ENCODE assay signal across 8 cellular contexts in genomic region chr22:31451709-31452571, GRCh38. TPM values are rescaled to one million over a fixed set of nuclear protein-coding genes. Genes with fewer than 3 reads are reported as not detected.
DNase-seq lines count a peak whose midpoint lies in the region; ATAC-seq and TF ChIP-seq lines count a peak whose summit lies in the region.

No MANE protein-coding gene starts in this region.

- peaks cover 57% of the 10 kb centered on the region for H3K36me3 Mint-ChIP-seq in nephron (ENCODE audit: low read depth)

- no peak for TF ChIP-seq POLR2A in GM18505 (IDR thresholded peaks at IDR 0.05; ENCODE audit: borderline replicate concordance, extremely low read depth, insufficient read depth, insufficient read length)

- peaks cover 8% of the 10 kb centered on the region for H3K4me1 Mint-ChIP-seq in nephron

- H3K9me3 Mint-ChIP-seq in nephron, result no peaks in the 10 kb centered on the region

- TF ChIP-seq CTCF in nephron (IDR thresholded peaks at IDR 0.05; ENCODE audit: unreplicated experiment in 3 of 3), result peak; percentile 17 to 31 (median 25)

- H3K27ac Mint-ChIP-seq in nephron, result no peak overlapping the region

- no peaks in the 10 kb centered on the region for H3K27me3 Mint-ChIP-seq in nephron (ENCODE audit: low read depth)

- peak; percentile 43 to 45 for DNase-seq in AML-193 (lab: John Stamatoyannopoulos, UW)
- DNase-seq in GDM1 (lab: John Stamatoyannopoulos, UW), result peak; percentile 12
- DNase-seq in NCI-H460 (ENCODE audit: extremely low read depth, low read depth), result peak; percentile 33
- peak; percentile 25 for DNase-seq in central memory CD4-positive, alpha-beta T cell
- no peak for DNase-seq in hippocampal formation (lab: John Stamatoyannopoulos, UW)
- no peak for DNase-seq in NCI-H128 (lab: John Stamatoyannopoulos, UW; ENCODE audit: unreplicated experiment)

- H3K4me3 Mint-ChIP-seq in nephron, result no peak overlapping the region

- no peak for ATAC-seq in GM18505 (IDR thresholded peaks at IDR 0.05; ENCODE audit: unreplicated experiment)

RNA-seq across cellular contexts. Expression of gene EIF4ENIF1, which starts 37.7 kb away (rescaled TPM):
- total RNA-seq in NCI-H460 (2014; rRNA removed; shearing (Covaris generic)), result 7.8 and 8.2 TPM in 2 replicates
- 9.6 and 17.7 TPM in 2 replicates for polyA plus RNA-seq in NCI-H460 (2014; cell fraction: nucleus; rRNA removed)

RNA-seq across cellular contexts. Expression of gene SFI1, which starts 44.4 kb away (rescaled TPM):
- 10.5 and 11.8 TPM in 2 replicates for total RNA-seq in NCI-H460 (2014; rRNA removed; shearing (Covaris generic))
- 62.2 and 65.3 TPM in 2 replicates for polyA plus RNA-seq in NCI-H460 (2014; cell fraction: nucleus; rRNA removed)

RNA-seq across cellular contexts. Expression of gene DRG1, which starts 52.5 kb away (rescaled TPM):
- 88.2 and 93.2 TPM in 2 replicates for total RNA-seq in NCI-H460 (2014; rRNA removed; shearing (Covaris generic))
- 58.3 and 62.2 TPM in 2 replicates for polyA plus RNA-seq in NCI-H460 (2014; cell fraction: nucleus; rRNA removed)

Comparison
In these comparisons a context has a peak if more than half of its experiments do, and no peak if none do; other contexts are left out.
1. DNase-seq: peak in AML-193 (2 of 2), GDM1 (single experiment), NCI-H460 (single experiment) and central memory CD4-positive, alpha-beta T cell (single experiment); none in hippocampal formation (0 of 2) and NCI-H128 (single experiment).